In the genomic region with DNA sequence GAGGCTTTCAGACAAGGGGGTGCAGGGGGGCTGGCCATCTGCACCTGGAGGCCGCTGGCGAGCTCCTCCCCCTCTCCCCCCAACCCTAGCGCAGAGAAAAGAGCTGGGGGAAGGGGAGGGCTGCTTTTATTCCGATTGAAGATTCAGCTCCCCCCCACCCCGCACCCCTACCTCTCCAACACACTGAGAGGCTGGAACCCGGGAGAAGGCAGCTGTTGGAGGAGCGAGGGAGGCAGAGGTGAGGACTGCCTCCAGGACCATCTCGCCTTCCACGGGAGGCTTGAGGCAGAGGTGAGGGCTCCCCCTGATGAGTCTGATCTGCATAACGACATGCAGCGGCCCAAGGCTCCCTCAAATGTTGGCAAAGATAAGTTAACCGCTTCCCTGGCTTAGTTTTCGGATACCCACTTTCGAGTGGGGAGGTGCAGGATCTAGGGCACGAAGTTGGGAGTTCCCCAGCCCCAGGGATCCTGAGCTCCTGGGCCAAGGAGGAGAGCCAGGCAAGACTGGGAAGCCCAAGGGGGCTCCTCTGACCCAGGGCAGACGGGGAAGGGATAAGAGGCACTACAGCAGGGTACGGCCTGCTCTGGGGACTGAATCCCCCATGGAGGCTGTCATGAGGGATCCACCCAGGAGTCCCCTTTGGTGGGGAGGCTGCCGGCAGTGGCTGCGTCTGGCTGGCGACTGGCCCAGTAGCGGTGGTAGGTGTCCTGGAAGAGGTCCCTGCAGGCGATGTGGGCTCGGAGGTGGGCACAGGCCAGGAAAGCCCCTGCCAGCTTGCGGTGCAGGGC, we compare ENCODE assay signal across 8 cellular contexts. TPM values are rescaled to one million over a fixed set of nuclear protein-coding genes. Genes with fewer than 3 reads are reported as not detected.
A peak's percentile ranks its signal among the peaks of the same experiment; 100 is the strongest.
DNase-seq lines count a peak whose midpoint lies in the region; ATAC-seq and TF ChIP-seq lines count a peak whose summit lies in the region.

No MANE protein-coding gene starts in this region.

- no peaks in the 10 kb centered on the region for H3K9me2 ChIP-seq in OCI-LY7 (ENCODE audit: insufficient read depth, low read length)

- POLR2A ChIA-PET in OCI-LY7 (lab: Charles Lee) = interaction anchor here (0.6 to 0.7 kb wide), 2 partner anchors 26 to 1149 kb away, joined by 3 to 4 read pairs; no protein-coding TSS in a partner anchor

- H3K27ac ChIP-seq in OCI-LY7 (ENCODE audit: low read depth, low read length, poor library complexity, severe bottlenecking) (no peak overlapping the region), esophagus muscularis mucosa (replicated peaks in 1 of 4) (peak overlapping the region; percentile 87 to 94 (median 90)), spleen (peak overlapping the region in 6 of 8 donors; percentile 30 to 90 (median 83))

- H3K27me3 ChIP-seq in esophagus muscularis mucosa (peaks cover 0 to 3% (median 0%) of the 10 kb centered on the region in 4 donors), spleen (replicated peaks in 1 of 7) (no peaks in the 10 kb centered on the region)

- TF ChIP-seq POLR2A in esophagus muscularis mucosa (IDR thresholded peaks at IDR 0.05; ENCODE audit: low read depth) (no peak), spleen (IDR thresholded peaks at IDR 0.05) (no peak)

- DNase-seq in NCI-H1105 (lab: John Stamatoyannopoulos, UW) = peak; percentile 91
- DNase-seq in NCI-H1105 treated with DMSO at 0.1 percent for 48 hours (lab: John Stamatoyannopoulos, UW) = no peak
- DNase-seq in OCI-LY7 (ENCODE audit: low spot score) = peak; percentile 13
- DNase-seq in esophagus muscularis mucosa (ENCODE audit: extremely low spot score) = no peak
- peak; percentile 81 for DNase-seq in spleen
- DNase-seq in AML-193 (lab: John Stamatoyannopoulos, UW) = no peak

- H3K9me3 ChIP-seq in OCI-LY7 (ENCODE audit: low read length) = no peaks in the 10 kb centered on the region
- H3K9me3 ChIP-seq in esophagus muscularis mucosa = no peaks in the 10 kb centered on the region
- no peaks in the 10 kb centered on the region for H3K9me3 ChIP-seq in spleen

- no peaks in the 10 kb centered on the region for H3K79me2 ChIP-seq in OCI-LY7 (ENCODE audit: insufficient read depth, low read depth, low read length)

- TF ChIP-seq CTCF in OCI-LY7 (conservative IDR thresholded peaks at IDR 0.05; ENCODE audit: low read length) = no peak
- TF ChIP-seq CTCF in esophagus muscularis mucosa (IDR thresholded peaks at IDR 0.05) = no peak
- TF ChIP-seq CTCF in spleen (IDR thresholded peaks at IDR 0.05 in 8 of 11, conservative IDR thresholded peaks at IDR 0.05 in 3 of 11) = no peak

- intact Hi-C loops in OCI-LY7 (cut with micrococcal nuclease; ENCODE audit: unreplicated experiment) = no loop called here
- intact Hi-C loops in esophagus muscularis mucosa (cut with DNase I) = no loop called here
- intact Hi-C loops in spleen (cut with DNase I; ENCODE audit: low total_unique reads) = no loop called here

- H3K4me3 ChIP-seq in OCI-LY7 (ENCODE audit: low read depth, low read length, poor library complexity, severe bottlenecking) (peak overlapping the region; percentile 66), esophagus muscularis mucosa (peak overlapping the region; percentile 74 to 94 (median 88)), spleen (peak overlapping the region in 5 of 8 donors; percentile 54 to 86 (median 68))

- peak overlapping the region; percentile 95 for H3K4me2 ChIP-seq in OCI-LY7 (ENCODE audit: low read length)

- no peaks in the 10 kb centered on the region for H4K20me1 ChIP-seq in OCI-LY7 (ENCODE audit: insufficient read depth, low read length)

- CTCF ChIA-PET in OCI-LY7 (lab: Charles Lee; ENCODE audit: unreplicated experiment) = interaction anchor here (0.6 kb wide), 1 partner anchor 26 kb away, joined by 3 read pairs; no protein-coding TSS in a partner anchor

- ATAC-seq in HG03342 (IDR thresholded peaks at IDR 0.05; ENCODE audit: unreplicated experiment) (no peak), GM21390 (IDR thresholded peaks at IDR 0.05; ENCODE audit: unreplicated experiment) (no peak)

- TF ChIP-seq EP300 in esophagus muscularis mucosa (IDR thresholded peaks at IDR 0.05) = no peak

- BruUV-seq in OCI-LY7 (replicated peaks; lab: Mats Ljungman, UMichigan) = no TSS peak

- 84% methylated on average over 12 of the region's 24 CpGs for WGBS in esophagus muscularis mucosa
- 66 to 73% (median 72%) methylated on average over 17 to 23 of the region's 24 CpGs for whole genome bisulfite sequencing in spleen, 5 donors

- H3K36me3 ChIP-seq in OCI-LY7 (ENCODE audit: insufficient read depth, low read length) (no peaks in the 10 kb centered on the region; the same call in 1 of the 2 replicates), esophagus muscularis mucosa (peaks cover 8 to 54% (median 48%) of the 10 kb centered on the region in 4 donors), spleen (peaks cover 0 to 53% (median 15%) of the 10 kb centered on the region in 6 donors)

- H2AFZ ChIP-seq in OCI-LY7 (ENCODE audit: low read length) = no peak overlapping the region; the same call in 1 of the 2 replicates

- H3K4me1 ChIP-seq in OCI-LY7 (ENCODE audit: insufficient read depth, low read length, poor library complexity, severe bottlenecking) (peaks cover 17% of the 10 kb centered on the region), esophagus muscularis mucosa (peaks cover 15 to 53% (median 49%) of the 10 kb centered on the region in 4 donors), spleen (peaks cover 3 to 51% (median 21%) of the 10 kb centered on the region in 6 donors)

RNA-seq across cellular contexts. Expression of a gene that starts 1.2 kb away (rescaled TPM):
- total RNA-seq in OCI-LY7 (2014; rRNA removed; shearing (Covaris generic)) = 4.1 and 4.9 TPM in 2 replicates
- total RNA-seq in OCI-LY7 (2022) = 7.1 and 8.9 TPM in 2 replicates
- 10 to 100 TPM; 28.2 to 51.7 (median 41.5) TPM for total RNA-seq in esophagus muscularis mucosa
- 10 to 100 TPM; 12.1 to 27.4 (median 14.8) TPM for total RNA-seq in spleen
- polyA plus RNA-seq in spleen = 10 to 100 TPM in 1 of 3 donors, 1 to 10 TPM in 2; 3.2 to 10.6 (median 3.5) TPM

RNA-seq across cellular contexts. Expression of a gene that starts 25.1 kb away (rescaled TPM):
- 34.9 and 39.3 TPM in 2 replicates for total RNA-seq in OCI-LY7 (2014; rRNA removed; shearing (Covaris generic))
- total RNA-seq in OCI-LY7 (2022) (32.5 and 34.6 TPM in 2 replicates), esophagus muscularis mucosa (10 to 100 TPM; 34.5 to 57.7 (median 45.3) TPM), spleen (10 to 100 TPM; 23.0 to 40.2 (median 32.6) TPM)
- polyA plus RNA-seq in spleen = 10 to 100 TPM; 18.4 to 33.8 (median 21.1) TPM

RNA-seq across cellular contexts. Expression of a gene that starts 25.3 kb away (rescaled TPM):
- total RNA-seq in OCI-LY7 (2014; rRNA removed; shearing (Covaris generic)) = 4.0 and 6.5 TPM in 2 replicates
- total RNA-seq in OCI-LY7 (2022) (5.2 and 5.5 TPM in 2 replicates), esophagus muscularis mucosa (100 to 1,000 TPM in 1 of 4 donors, 10 to 100 TPM in 3; 28.7 to 123 (median 33.3) TPM), spleen (10 to 100 TPM; 11.1 to 39.2 (median 18.0) TPM)
- polyA plus RNA-seq in spleen = 10 to 100 TPM in 1 of 3 donors, 1 to 10 TPM in 2; 6.8 to 14.3 (median 8.6) TPM

RNA-seq across cellular contexts. Expression of a gene that starts 58.7 kb away (rescaled TPM):
- 3.3 and 5.0 TPM in 2 replicates for total RNA-seq in OCI-LY7 (2014; rRNA removed; shearing (Covaris generic))
- total RNA-seq in OCI-LY7 (2022) (52.1 and 54.8 TPM in 2 replicates), esophagus muscularis mucosa (1 to 10 TPM; 1.7 to 4.6 (median 3.7) TPM), spleen (10 to 100 TPM in 3 of 7 donors, 1 to 10 TPM in 4; 6.0 to 16.2 (median 9.8) TPM)
- 1 to 10 TPM; 5.2 to 6.8 (median 5.9) TPM for polyA plus RNA-seq in spleen

RNA-seq across cellular contexts. Expression of a gene that starts 59.4 kb away (rescaled TPM):
- total RNA-seq in OCI-LY7 (2014; rRNA removed; shearing (Covaris generic)) = 315 and 328 TPM in 2 replicates
- 214 and 244 TPM in 2 replicates for total RNA-seq in OCI-LY7 (2022)
- 10 to 100 TPM; 47.3 to 69.1 (median 57.6) TPM for total RNA-seq in esophagus muscularis mucosa
- total RNA-seq in spleen = 10 to 100 TPM; 52.9 to 76.9 (median 64.0) TPM
- polyA plus RNA-seq in spleen = 10 to 100 TPM; 62.7 to 69.2 (median 67.4) TPM

Comparison
In these comparisons a context has a peak if more than half of its experiments do, and no peak if none do; other contexts are left out.
1. DNase-seq: peak in NCI-H1105 (single experiment), OCI-LY7 (single experiment) and spleen (single experiment); none in NCI-H1105 treated with DMSO at 0.1 percent for 48 hours (single experiment), esophagus muscularis mucosa (single experiment) and AML-193 (0 of 2).
2. Peak in every context shown above with its lines, with median percentiles within 50 percentile points of each other: H3K4me3 ChIP-seq.